30 cellular contexts compared by ENCODE assay signal in the genomic region with DNA sequence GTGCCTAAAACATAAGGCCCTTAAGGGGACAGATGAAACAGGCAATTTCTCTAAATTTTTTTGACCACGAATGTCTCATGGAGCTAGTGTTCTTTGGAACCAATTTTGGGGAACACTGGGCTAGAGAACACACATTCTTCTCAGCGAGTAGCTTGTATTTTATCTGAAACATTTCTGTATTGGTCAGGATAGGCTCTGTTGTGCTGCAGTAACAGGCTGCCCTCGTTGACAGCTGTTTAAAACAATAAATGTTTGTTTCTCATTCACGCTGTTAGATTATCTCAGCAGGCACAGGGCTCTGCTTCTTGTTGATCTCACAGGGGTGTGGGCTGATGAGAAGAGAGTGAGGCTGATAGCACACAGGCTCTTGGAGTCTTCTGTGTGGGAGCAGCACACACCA.
"Had no signal": no experiment of that assay in that cellular context is flagged by ENCODE, and none has a peak within 500 bp of the region (broad histone marks: within the 10 kb centered on the region; RNA-seq: fewer than 3 reads in every experiment).

No MANE protein-coding gene starts in this region.

- DNase-seq: activated CD4-positive, alpha-beta T cell treated with anti-CD3 and anti-CD28 coated beads, Interleukin-2, amount 10 ng/mL, durations not matched to agents 24 days and 14 days; activated CD4-positive, alpha-beta T cell treated with anti-CD3 and anti-CD28 coated beads, Interleukin-2, amount 50 U/mL, for 4 hours; activated CD8-positive, alpha-beta T cell treated with anti-CD3 and anti-CD28 coated beads for 36 hours; activated gamma-delta T cell treated with Interleukin-2 at 50 U/mL for 16 hours; activated naive CD4-positive, alpha-beta T cell treated with anti-CD3 and anti-CD28 coated beads for 36 hours; activated T-cell treated with anti-CD3 and anti-CD28 coated beads for 4 hours; activated T-cell treated with anti-CD3 and anti-CD28 coated beads, Interleukin-2, amount 50 U/mL, for 4 hours; caudate nucleus; cerebellar nuclear complex; Kasumi-1; MG63; NCI-H1092; NCI-H1436 treated with DMSO at 0.1 percent for 48 hours; NCI-H1694 treated with DMSO at 0.1 percent for 48 hours; NCI-H2029; NCI-H345; NCI-H524 treated with DMSO at 0.1 percent for 48 hours; NK-92 treated with Interleukin-12 subunit alpha and Interleukin-12 subunit beta, amount 100 ng/mL, for 24 hours; PC-3; Peyer's patch; RPMI8226; SHP77 treated with DMSO at 0.1 percent for 48 hours; SW 1271; T-helper 1 cell; T-helper 2 cell; T-helper 9 cell had no signal

- H3K4me3 ChIP-seq: adrenal gland, MG63, Peyer's patch had no signal

- H3K27me3 ChIP-seq: adrenal gland, MG63, Peyer's patch had no signal

- FAIRE-seq: bronchial epithelial cell, TTC549 had no signal

- H3K36me3 ChIP-seq: adrenal gland, MG63, Peyer's patch had no signal

- H3K9me3 ChIP-seq: adrenal gland, MG63, Peyer's patch had no signal

- ATAC-seq: activated CD8-positive, alpha-beta T cell treated with anti-CD3 and anti-CD28 coated beads for 36 hours; activated naive CD4-positive, alpha-beta T cell treated with anti-CD3 and anti-CD28 coated beads, Interleukin-2, amount 50 U/mL, for 72 hours; activated T-cell treated with anti-CD3 and anti-CD28 coated beads, Interleukin-2, amount 50 U/mL, for 4 hours; PC-3 had no signal

- H3K4me1 ChIP-seq: Peyer's patch had no signal

- H3K27ac ChIP-seq: adrenal gland, Peyer's patch had no signal
